In genomic region chr7:116417593-116418345, GRCh38 we compare ENCODE assay signal across 17 cellular contexts.
DNase-seq lines count a peak whose midpoint lies in the region; ATAC-seq and TF ChIP-seq lines count a peak whose summit lies in the region.
"Had no signal": no experiment of that assay in that cellular context is flagged by ENCODE, and none has a peak within 500 bp of the region (broad histone marks: within the 10 kb centered on the region; RNA-seq: fewer than 3 reads in every experiment).

No MANE protein-coding gene starts in this region.

- peaks cover 0 to 31% (median 14%) of the 10 kb centered on the region in 12 donors for H3K4me1 ChIP-seq in heart left ventricle
- H3K4me1 ChIP-seq in lung (ENCODE audit: control insufficient read depth in 2 of 2, insufficient read depth in 2 of 2, low read length in 2 of 2), result peaks cover 3% of the 10 kb centered on the region in 2 donors

- H3K36me3 Mint-ChIP-seq in type B pancreatic cell (no peaks in the 10 kb centered on the region), WTC11 (no peaks in the 10 kb centered on the region)

- ATAC-seq in heart left ventricle (peak in 3 of 4 donors; percentile 34 to 63 (median 54)), lung (ENCODE audit: insufficient read depth, low FRiP score) (peak; percentile 6), WTC11 (no peak)

- no peak for TF ChIP-seq POLR2A in heart left ventricle (IDR thresholded peaks at IDR 0.05)

- POLR2A ChIA-PET in WTC11 (lab: Charles Lee), result no interaction called here

- no peak for TF ChIP-seq CTCF in heart left ventricle (IDR thresholded peaks at IDR 0.05)
- TF ChIP-seq CTCF in lung (IDR thresholded peaks at IDR 0.05; ENCODE audit: control extremely low read depth, extremely low read depth), result no peak
- no peak for TF ChIP-seq CTCF in type B pancreatic cell (conservative IDR thresholded peaks at IDR 0.05)
- no peak for TF ChIP-seq CTCF in WTC11 (IDR thresholded peaks at IDR 0.05)

- H3K36me3 ChIP-seq in heart left ventricle (no peaks in the 10 kb centered on the region), lung (ENCODE audit: control insufficient read depth in 2 of 2, insufficient read depth in 2 of 2, low read length in 2 of 2) (no peaks in the 10 kb centered on the region)
- H3K36me3 ChIP-seq: SJSA1, tibial nerve had no signal

- H3K4me1 Mint-ChIP-seq in type B pancreatic cell (ENCODE audit: unreplicated experiment) (peaks cover 13% of the 10 kb centered on the region), WTC11 (peaks cover 15% of the 10 kb centered on the region)

- DNase-seq in heart left ventricle (no peak), cardiac septum (ENCODE audit: low spot score) (no peak), SW480 (ENCODE audit: low spot score) (peak; percentile 48), lung (ENCODE audit: low spot score) (no peak), type B pancreatic cell (ENCODE audit: extremely low spot score, unreplicated experiment) (no peak), inferior parietal cortex (ENCODE audit: extremely low spot score) (no peak), DMS53 (lab: John Stamatoyannopoulos, UW) (no peak), WTC11 (ENCODE audit: low spot score) (no peak)
- DNase-seq: ACHN; activated CD4-positive, CD25-positive, alpha-beta regulatory T cell treated with anti-CD3 and anti-CD28 coated beads, Interleukin-2, amount 50 U/mL, for 72 hours; activated T-cell treated with anti-CD3 and anti-CD28 coated beads for 4 hours; DMS 273 treated with DMSO at 0.1 percent for 48 hours; NCI-H1092; nephron progenitor cell had no signal

- H3K4me3 ChIP-seq in heart left ventricle, result no peak overlapping the region
- H3K4me3 ChIP-seq in lung, result no peak overlapping the region
- H3K4me3 ChIP-seq: SJSA1, tibial nerve had no signal

- H3K27me3 Mint-ChIP-seq in type B pancreatic cell (no peaks in the 10 kb centered on the region), WTC11 (ENCODE audit: low read depth) (no peaks in the 10 kb centered on the region)

- H3K9me3 ChIP-seq in heart left ventricle (no peaks in the 10 kb centered on the region), lung (ENCODE audit: control insufficient read depth in 2 of 2, insufficient read depth in 1 of 2, low read length in 1 of 2) (no peaks in the 10 kb centered on the region)
- H3K9me3 ChIP-seq: SJSA1, tibial nerve had no signal

- CTCF ChIA-PET in WTC11 (lab: Charles Lee), result no interaction called here

- H3K27me3 ChIP-seq in heart left ventricle, result no peaks in the 10 kb centered on the region
- no peaks in the 10 kb centered on the region for H3K27me3 ChIP-seq in lung (ENCODE audit: control insufficient read depth, insufficient read depth)
- H3K27me3 ChIP-seq: SJSA1, tibial nerve had no signal

- H3K27ac Mint-ChIP-seq in type B pancreatic cell, result peak overlapping the region; percentile 78
- no peak overlapping the region for H3K27ac Mint-ChIP-seq in WTC11
- H3K27ac Mint-ChIP-seq: nephron progenitor cell had no signal

- peak overlapping the region in 1 of 12 donors; percentile 42 for H3K27ac ChIP-seq in heart left ventricle
- peak overlapping the region in 1 of 2 donors; percentile 72 for H3K27ac ChIP-seq in lung (ENCODE audit: low read depth in 1 of 2, low read length in 1 of 2)
- H3K27ac ChIP-seq: HL-60, SJSA1 had no signal

- H3K4me3 Mint-ChIP-seq in type B pancreatic cell, result peak overlapping the region; percentile 4
- no peak overlapping the region for H3K4me3 Mint-ChIP-seq in WTC11
- H3K4me3 Mint-ChIP-seq: nephron progenitor cell had no signal

- WGBS in heart left ventricle, 4 donors, result 45 to 55% (median 48%) methylated on average over 7 of the region's 7 CpGs
- WGBS in lung, 2 donors, result 52 to 53% methylated on average over 7 of the region's 7 CpGs

- intact Hi-C loops in heart left ventricle (cut with DNase I) (no loop called here), cardiac septum (cut with DNase I) (no loop called here)

- H3K9me3 Mint-ChIP-seq in type B pancreatic cell (no peaks in the 10 kb centered on the region), WTC11 (no peaks in the 10 kb centered on the region)

TF ChIP-seq in WTC11, 78 proteins besides CTCF, POLR2A, EP300 and RAD21 (continues in another document):
- no peak for TF ChIP-seq MYBL2 (CRISPR knock-in tag; IDR thresholded peaks at IDR 0.05)
- TF ChIP-seq STAT6 (CRISPR knock-in tag; conservative IDR thresholded peaks at IDR 0.05; ENCODE audit: low read depth), result no peak
- TF ChIP-seq ZNF121 (CRISPR knock-in tag; IDR thresholded peaks at IDR 0.05), result no peak
- no peak for TF ChIP-seq E2F5 (CRISPR knock-in tag; IDR thresholded peaks at IDR 0.05)
- no peak for TF ChIP-seq FOXP1 (CRISPR knock-in tag; IDR thresholded peaks at IDR 0.05; ENCODE audit: borderline replicate concordance)
- no peak for TF ChIP-seq ZNF263 (CRISPR knock-in tag; IDR thresholded peaks at IDR 0.05; ENCODE audit: low read depth)
- TF ChIP-seq NR1H2 (CRISPR knock-in tag; IDR thresholded peaks at IDR 0.05), result no peak
- TF ChIP-seq ATF6 (CRISPR knock-in tag; IDR thresholded peaks at IDR 0.05), result no peak
- TF ChIP-seq ZNF317 (CRISPR knock-in tag; IDR thresholded peaks at IDR 0.05; ENCODE audit: borderline replicate concordance, low read depth), result no peak
- TF ChIP-seq OVOL2 (CRISPR knock-in tag; IDR thresholded peaks at IDR 0.05; ENCODE audit: borderline replicate concordance), result no peak
- no peak for TF ChIP-seq CREB1 (CRISPR knock-in tag; IDR thresholded peaks at IDR 0.05)
- no peak for TF ChIP-seq JUN (CRISPR knock-in tag; IDR thresholded peaks at IDR 0.05)
